15 cellular contexts compared by ENCODE assay signal in genomic region chr17:76243826-76244679, GRCh38. TPM values are rescaled to one million over a fixed set of nuclear protein-coding genes. Genes with fewer than 3 reads are reported as not detected.
DNase-seq lines count a peak whose midpoint lies in the region; ATAC-seq, FAIRE-seq and TF ChIP-seq lines count a peak whose summit lies in the region.
"Had no signal": no experiment of that assay in that cellular context is flagged by ENCODE, and none has a peak within 500 bp of the region (broad histone marks: within the 10 kb centered on the region; RNA-seq: fewer than 3 reads in every experiment).

No MANE protein-coding gene starts in this region.

- no peaks in the 10 kb centered on the region for H3K36me3 ChIP-seq in kidney (ENCODE audit: control insufficient read depth in 1 of 2, insufficient read depth in 2 of 2, low read length in 2 of 2)
- H3K36me3 ChIP-seq: pancreas, suprapubic skin had no signal

- H3K4me3 ChIP-seq in kidney (ENCODE audit: low read length in 2 of 2) = no peak overlapping the region
- H3K4me3 ChIP-seq: pancreas, suprapubic skin had no signal

- DNase-seq in cardiac septum (ENCODE audit: low spot score) (peak; percentile 50), left cardiac atrium (no peak), OCI-M1 (lab: John Stamatoyannopoulos, UW) (peak; percentile 53), kidney (peak; percentile 31), H4 (ENCODE audit: low spot score) (no peak), iPS-NIHi11 (ENCODE audit: low spot score) (no peak)
- DNase-seq: activated CD4-positive, alpha-beta T cell treated with anti-CD3 and anti-CD28 coated beads for 48 hours; caudate nucleus; NCI-H2029 treated with DMSO at 0.1 percent for 48 hours; pancreas had no signal

- H3K9me3 ChIP-seq in kidney (ENCODE audit: control insufficient read depth in 1 of 2, low read length in 2 of 2) = no peaks in the 10 kb centered on the region
- H3K9me3 ChIP-seq: pancreas, suprapubic skin had no signal

- no peak for FAIRE-seq in kidney (lab: Jason Lieb, UNC)
- FAIRE-seq: pancreas had no signal

- H3K4me1 ChIP-seq in kidney (ENCODE audit: control insufficient read depth in 1 of 2, insufficient read depth in 1 of 2, low read depth in 1 of 2, low read length in 2 of 2) = peaks cover 0 to 9% of the 10 kb centered on the region in 2 donors

- H3K9ac ChIP-seq in kidney (ENCODE audit: low read length in 2 of 2) = no peak overlapping the region

- H3K27ac ChIP-seq in kidney (ENCODE audit: low read depth in 2 of 2, low read length in 2 of 2) = no peak overlapping the region
- H3K27ac ChIP-seq: C4-2B, pancreas, suprapubic skin had no signal

- ATAC-seq in left cardiac atrium (no peak), HG02571 (IDR thresholded peaks at IDR 0.05; ENCODE audit: unreplicated experiment) (no peak), HG03521 (IDR thresholded peaks at IDR 0.05; ENCODE audit: unreplicated experiment) (no peak)
- ATAC-seq: activated naive CD4-positive, alpha-beta T cell treated with anti-CD3 and anti-CD28 coated beads, Interleukin-2, amount 50 U/mL, for 72 hours; pancreas had no signal

- TF ChIP-seq CTCF in kidney (IDR thresholded peaks at IDR 0.05; ENCODE audit: borderline replicate concordance, extremely low read depth, insufficient read depth) = no peak

- intact Hi-C loops in cardiac septum (cut with DNase I) = no loop called here
- intact Hi-C loops in left cardiac atrium (cut with DNase I) = no loop called here
- intact Hi-C loops in kidney (cut with DNase I) = no loop called here

RNA-seq across cellular contexts. Expression of gene RNF157, which starts 3.8 kb away (rescaled TPM):
- total RNA-seq in cardiac septum (2.5 TPM), left cardiac atrium (10 to 100 TPM; 11.1 to 19.9 TPM), kidney (4.8 TPM)
- polyA plus RNA-seq in kidney (ENCODE audit: insufficient read depth, low read depth, low replicate concordance) = 12.4 TPM
- total RNA-seq in H4 (2014; rRNA removed; shearing (Covaris generic)) = 6.8 and 7.8 TPM in 2 replicates

RNA-seq across cellular contexts. Expression of gene UBALD2, which starts 21.1 kb away (rescaled TPM):
- 22.7 TPM for total RNA-seq in cardiac septum
- 10 to 100 TPM; 21.3 to 30.8 TPM for total RNA-seq in left cardiac atrium
- 54.3 TPM for total RNA-seq in kidney
- polyA plus RNA-seq in kidney (ENCODE audit: insufficient read depth, low read depth, low replicate concordance) = 59.1 TPM
- total RNA-seq in H4 (2014; rRNA removed; shearing (Covaris generic)) = 3.9 and 7.7 TPM in 2 replicates

Comparison
In these comparisons a context has a peak if more than half of its experiments do, and no peak if none do; other contexts are left out.
1. DNase-seq: peak in cardiac septum (single experiment), OCI-M1 (single experiment) and kidney (single experiment); none in left cardiac atrium (single experiment), H4 (single experiment) and iPS-NIHi11 (single experiment).